Comparison of ENCODE assay signal across 8 cellular contexts in the genomic region with DNA sequence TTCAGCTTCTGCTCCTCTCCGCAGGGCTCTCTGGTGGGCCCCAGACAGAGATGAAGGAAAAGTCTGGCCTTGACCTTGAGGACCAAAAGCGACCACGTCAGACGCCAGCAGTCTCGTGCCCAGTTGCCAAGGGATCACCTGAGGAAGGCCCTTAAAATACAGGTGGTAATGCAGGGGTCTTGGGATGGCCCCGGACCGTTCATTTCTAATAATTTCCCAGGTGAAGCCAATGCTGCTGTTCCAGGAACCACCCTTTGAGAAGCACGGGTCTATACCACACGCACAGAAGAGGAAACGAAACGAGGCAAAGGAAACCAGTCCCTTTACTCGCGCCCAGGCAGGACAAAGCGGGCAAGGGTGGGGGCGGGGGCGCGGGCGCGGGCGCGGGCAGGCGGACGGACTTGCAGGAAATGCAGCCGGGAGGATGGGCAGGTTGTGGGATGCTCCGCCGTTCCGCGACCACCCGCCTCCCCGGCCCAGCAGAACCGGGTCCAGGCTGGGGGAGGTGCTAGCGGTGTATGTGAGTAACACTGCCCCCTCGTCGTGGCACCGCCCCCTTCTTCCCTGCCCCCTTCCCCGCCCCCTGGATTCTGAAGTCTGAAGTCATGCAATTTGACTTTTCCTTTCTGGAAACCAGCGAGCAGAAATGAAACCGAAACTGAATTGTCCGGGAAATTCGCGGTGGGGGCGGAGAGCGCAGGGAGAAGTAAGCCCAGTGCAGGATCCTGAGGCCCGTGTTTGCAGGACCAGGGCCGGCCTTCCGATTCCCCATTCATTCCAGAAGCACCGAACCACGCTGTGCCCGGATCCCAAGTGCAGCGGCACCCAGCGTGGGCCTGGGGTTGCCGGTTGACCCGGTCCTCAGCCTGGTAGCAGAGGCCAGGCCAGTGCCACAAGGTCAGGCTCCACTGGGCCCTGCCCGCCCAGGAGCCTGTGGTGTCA. TPM values are rescaled to one million over a fixed set of nuclear protein-coding genes. Genes with fewer than 3 reads are reported as not detected.
A peak's percentile ranks its signal among the peaks of the same experiment; 100 is the strongest.
DNase-seq lines count a peak whose midpoint lies in the region; ATAC-seq and TF ChIP-seq lines count a peak whose summit lies in the region.

No MANE protein-coding gene starts in this region.

- peaks cover 65% of the 10 kb centered on the region for H3K4me1 Mint-ChIP-seq in activated naive CD4-positive, alpha-beta T cell treated with anti-CD3 and anti-CD28 coated beads, Interleukin-2, amount 10 ng/mL, durations not matched to agents 7 days and 5 days
- H3K4me1 Mint-ChIP-seq in neural progenitor cell: peaks cover 17% of the 10 kb centered on the region

- H3K4me1 ChIP-seq in BLaER1: peaks cover 52% of the 10 kb centered on the region
- H3K4me1 ChIP-seq in HUES6 (ENCODE audit: control insufficient read depth, insufficient read depth, low read length): peaks cover 9% of the 10 kb centered on the region; the same call in 1 of the 2 replicates
- peaks cover 0 to 25% (median 0%) of the 10 kb centered on the region in 3 donors for H3K4me1 ChIP-seq in gastroesophageal sphincter
- no peaks in the 10 kb centered on the region for H3K4me1 ChIP-seq in neural progenitor cell
- peaks cover 5% of the 10 kb centered on the region for H3K4me1 ChIP-seq in testis

- H3K27ac Mint-ChIP-seq in activated naive CD4-positive, alpha-beta T cell treated with anti-CD3 and anti-CD28 coated beads, Interleukin-2, amount 10 ng/mL, durations not matched to agents 7 days and 5 days: peak overlapping the region; percentile 88
- H3K27ac Mint-ChIP-seq in neural progenitor cell: no peak overlapping the region

- peak; percentile 74 for ATAC-seq in GM19372 (IDR thresholded peaks at IDR 0.05; ENCODE audit: low read depth, unreplicated experiment)
- ATAC-seq in gastroesophageal sphincter: peak; percentile 92

- peaks cover 13% of the 10 kb centered on the region for H3K36me3 Mint-ChIP-seq in activated naive CD4-positive, alpha-beta T cell treated with anti-CD3 and anti-CD28 coated beads, Interleukin-2, amount 10 ng/mL, durations not matched to agents 7 days and 5 days
- peaks cover 3% of the 10 kb centered on the region for H3K36me3 Mint-ChIP-seq in neural progenitor cell

- CTCF ChIA-PET in activated naive CD4-positive, alpha-beta T cell treated with anti-CD3 and anti-CD28 coated beads, Interleukin-2, amount 10 ng/mL, durations not matched to agents 7 days and 5 days (lab: Charles Lee): no interaction called here

- DNase-seq in SIG-M5 (lab: John Stamatoyannopoulos, UW) (peak; percentile 19), neural progenitor cell (ENCODE audit: low spot score) (peak; percentile 59), testis (peak; percentile 86)
- peak; percentile 72 for DNase-seq in activated naive CD4-positive, alpha-beta T cell treated with anti-CD3 and anti-CD28 coated beads, Interleukin-2, amount 10 ng/mL, durations not matched to agents 7 days and 5 days

- no peaks in the 10 kb centered on the region for H3K27me3 ChIP-seq in BLaER1
- H3K27me3 ChIP-seq in HUES6 (ENCODE audit: control insufficient read depth, insufficient read depth, low read length): peaks cover 21% of the 10 kb centered on the region
- H3K27me3 ChIP-seq in gastroesophageal sphincter: no peaks in the 10 kb centered on the region
- peaks cover 27% of the 10 kb centered on the region for H3K27me3 ChIP-seq in neural progenitor cell
- H3K27me3 ChIP-seq in testis: no peaks in the 10 kb centered on the region

- H3K9me3 Mint-ChIP-seq in activated naive CD4-positive, alpha-beta T cell treated with anti-CD3 and anti-CD28 coated beads, Interleukin-2, amount 10 ng/mL, durations not matched to agents 7 days and 5 days: peaks cover 9% of the 10 kb centered on the region
- peaks cover 4% of the 10 kb centered on the region for H3K9me3 Mint-ChIP-seq in neural progenitor cell

- H2AFZ ChIP-seq in neural progenitor cell (replicated peaks): peak overlapping the region; percentile 94

- H3F3A ChIP-seq in neural progenitor cell (ENCODE audit: low read depth): no peaks in the 10 kb centered on the region

- H3K4me3 ChIP-seq in BLaER1 (peak overlapping the region; percentile 71), HUES6 (ENCODE audit: low read depth, low read length) (peak overlapping the region; percentile 83), gastroesophageal sphincter (peak overlapping the region; percentile 50 to 77), neural progenitor cell (peak overlapping the region; percentile 58), testis (peak overlapping the region; percentile 47 to 70)

- H3K9ac ChIP-seq in BLaER1 (peak overlapping the region; percentile 80), HUES6 (ENCODE audit: low read length) (peak overlapping the region; percentile 69), neural progenitor cell (no peak overlapping the region)

- intact Hi-C loops in testis (cut with DNase I; ENCODE audit: low total_unique reads): no loop called here

- H3K27me3 Mint-ChIP-seq in activated naive CD4-positive, alpha-beta T cell treated with anti-CD3 and anti-CD28 coated beads, Interleukin-2, amount 10 ng/mL, durations not matched to agents 7 days and 5 days: peaks cover 7% of the 10 kb centered on the region
- peaks cover 11% of the 10 kb centered on the region for H3K27me3 Mint-ChIP-seq in neural progenitor cell (ENCODE audit: insufficient read depth, low read depth)

- H3K36me3 ChIP-seq in BLaER1: no peaks in the 10 kb centered on the region
- H3K36me3 ChIP-seq in HUES6 (ENCODE audit: control insufficient read depth, insufficient read depth, low read length): no peaks in the 10 kb centered on the region
- no peaks in the 10 kb centered on the region for H3K36me3 ChIP-seq in gastroesophageal sphincter
- no peaks in the 10 kb centered on the region for H3K36me3 ChIP-seq in neural progenitor cell
- H3K36me3 ChIP-seq in testis (ENCODE audit: low read depth, missing control alignments): no peaks in the 10 kb centered on the region

- H4K20me1 ChIP-seq in BLaER1 (no peaks in the 10 kb centered on the region), neural progenitor cell (ENCODE audit: low read depth) (no peaks in the 10 kb centered on the region)

- peak overlapping the region; percentile 81 for H3K4me3 Mint-ChIP-seq in activated naive CD4-positive, alpha-beta T cell treated with anti-CD3 and anti-CD28 coated beads, Interleukin-2, amount 10 ng/mL, durations not matched to agents 7 days and 5 days
- peak overlapping the region; percentile 87 for H3K4me3 Mint-ChIP-seq in neural progenitor cell

- H3K4me2 ChIP-seq in BLaER1 (peak overlapping the region; percentile 99), neural progenitor cell (peak overlapping the region; percentile 83)

- peak in 1 of 4 experiments; percentile 18 for TF ChIP-seq CTCF in gastroesophageal sphincter (IDR thresholded peaks at IDR 0.05)
- no peak for TF ChIP-seq CTCF in neural progenitor cell (IDR thresholded peaks at IDR 0.05)
- no peak for TF ChIP-seq CTCF in testis (IDR thresholded peaks at IDR 0.05)

- no peaks in the 10 kb centered on the region for H3K79me2 ChIP-seq in neural progenitor cell (ENCODE audit: low read depth)

- no peak for TF ChIP-seq POLR2A in gastroesophageal sphincter (IDR thresholded peaks at IDR 0.05)
- TF ChIP-seq POLR2A in testis (IDR thresholded peaks at IDR 0.05): no peak

- TF ChIP-seq EP300 in gastroesophageal sphincter (IDR thresholded peaks at IDR 0.05): no peak

- H3K27ac ChIP-seq in BLaER1 (peak overlapping the region; percentile 87), HUES6 (ENCODE audit: low read depth, low read length) (no peak overlapping the region), gastroesophageal sphincter (peak overlapping the region; percentile 31 to 89 (median 86)), neural progenitor cell (no peak overlapping the region), testis (peak overlapping the region; percentile 81 to 85)

- 0 to 7% methylated on average over 2 to 15 of the region's 54 CpGs for WGBS in gastroesophageal sphincter (ENCODE audit: low coverage in 1 of 2), 2 donors
- WGBS in testis, 2 donors: 2 to 5% methylated on average over 22 to 54 of the region's 54 CpGs

- H3K9me3 ChIP-seq in BLaER1 (peaks cover 17% of the 10 kb centered on the region), HUES6 (ENCODE audit: control insufficient read depth, insufficient read depth, low read depth, low read length) (peaks cover 4% of the 10 kb centered on the region; the same call in 1 of the 2 replicates), gastroesophageal sphincter (no peaks in the 10 kb centered on the region), neural progenitor cell (ENCODE audit: low read depth) (no peaks in the 10 kb centered on the region), testis (no peaks in the 10 kb centered on the region)

RNA-seq across cellular contexts. Expression of gene MX1, which starts 5.8 kb away (rescaled TPM):
- 10 to 100 TPM; 20.2 to 40.3 (median 31.5) TPM for total RNA-seq in gastroesophageal sphincter
- total RNA-seq in neural progenitor cell (ENCODE audit: low replicate concordance): 0.15 and 1.7 TPM in 2 replicates
- total RNA-seq in testis: 10 to 100 TPM; 22.7 to 36.1 TPM
- 18.0 TPM for polyA plus RNA-seq in testis (ENCODE audit: insufficient read depth, low read depth, low replicate concordance)

RNA-seq across cellular contexts. Expression of gene MX2, which starts 58.4 kb away (rescaled TPM):
- total RNA-seq in gastroesophageal sphincter (10 to 100 TPM in 2 of 4 donors, 1 to 10 TPM in 2; 7.3 to 16.3 (median 11.2) TPM), neural progenitor cell (ENCODE audit: low replicate concordance) (2.2 and 3.3 TPM in 2 replicates), testis (10 to 100 TPM; 10.1 to 12.8 TPM)
- polyA plus RNA-seq in testis (ENCODE audit: insufficient read depth, low read depth, low replicate concordance): 8.4 TPM

Comparison
In these comparisons a context has a peak if more than half of its experiments do, and no peak if none do; other contexts are left out.
1. H3K27ac ChIP-seq: peak in BLaER1 (single experiment), gastroesophageal sphincter (4 of 4) and testis (2 of 2); none in HUES6 (single experiment) and neural progenitor cell (single experiment).
2. DNase-seq: peak in every context shown above with its lines; median percentile 86 in testis; 72 in activated naive CD4-positive, alpha-beta T cell treated with anti-CD3 and anti-CD28 coated beads, Interleukin-2, amount 10 ng/mL, durations not matched to agents 7 days and 5 days; 59 in neural progenitor cell; 19 in SIG-M5.
3. Peak in every context shown above with its lines, with median percentiles within 50 percentile points of each other: H3K4me3 ChIP-seq.